In genomic region chr3:126424751-126425150, GRCh38 we compare ENCODE assay signal across 39 cellular contexts. TPM values are rescaled to one million over a fixed set of nuclear protein-coding genes. Genes with fewer than 3 reads are reported as not detected.
"Had no signal": no experiment of that assay in that cellular context is flagged by ENCODE, and none has a peak within 500 bp of the region (broad histone marks: within the 10 kb centered on the region; RNA-seq: fewer than 3 reads in every experiment).

No MANE protein-coding gene starts in this region.

- DNase-seq: activated B cell treated with CpG ODN at 0.5 μM for 24 hours; activated CD4-positive, alpha-beta memory T cell treated with anti-CD3 and anti-CD28 coated beads, Interleukin-2, amount 10 ng/mL, durations not matched to agents 7 days and 5 days; activated CD4-positive, alpha-beta T cell treated with anti-CD3 and anti-CD28 coated beads for 48 hours; activated CD4-positive, CD25-positive, alpha-beta regulatory T cell treated with anti-CD3 and anti-CD28 coated beads, Interleukin-2, amount 50 U/mL, for 72 hours; activated gamma-delta T cell; activated naive CD4-positive, alpha-beta T cell treated with Interleukin-2 at 50 U/mL for 16 hours; activated T-cell treated with anti-CD3 and anti-CD28 coated beads, Interleukin-2, amount 50 U/mL, for 24 hours; body of pancreas; Karpas-422; KBM-7; NCI-H1048; NCI-H1105 treated with DMSO at 0.1 percent for 48 hours; NCI-H1436; NCI-H1694; NCI-H1930; NCI-H2081 treated with DMSO at 0.1 percent for 48 hours; NCI-H226; NCI-H446 treated with DMSO at 0.1 percent for 48 hours; NCI-H524; NCI-H82; NK-92 treated with Interleukin-12 subunit alpha and Interleukin-12 subunit beta, amount 100 ng/mL, for 24 hours; PC-3; RPMI8226; SHP77 treated with DMSO at 0.1 percent for 48 hours; SW 1271; T-helper 1 cell; T-helper 2 cell; T-helper 9 cell had no signal

- H3K4me1 Mint-ChIP-seq: activated CD4-positive, alpha-beta memory T cell treated with anti-CD3 and anti-CD28 coated beads, Interleukin-2, amount 10 ng/mL, durations not matched to agents 7 days and 5 days had no signal

- H3K4me3 Mint-ChIP-seq: activated B cell treated with CpG ODN at 0.5 μM for 24 hours; activated CD4-positive, alpha-beta memory T cell treated with anti-CD3 and anti-CD28 coated beads, Interleukin-2, amount 10 ng/mL, durations not matched to agents 7 days and 5 days; activated T-cell treated with anti-CD3 and anti-CD28 coated beads, Interleukin-2, amount 50 U/mL, for 24 hours had no signal

- H3K27me3 Mint-ChIP-seq: activated B cell treated with CpG ODN at 0.5 μM for 24 hours; activated CD4-positive, alpha-beta memory T cell treated with anti-CD3 and anti-CD28 coated beads, Interleukin-2, amount 10 ng/mL, durations not matched to agents 7 days and 5 days; activated T-cell treated with anti-CD3 and anti-CD28 coated beads, Interleukin-2, amount 50 U/mL, for 24 hours had no signal

- H3K4me3 ChIP-seq: adrenal gland, body of pancreas, breast epithelium, Peyer's patch, SJSA1 had no signal

- H3K36me3 ChIP-seq: adrenal gland, breast epithelium, Peyer's patch, SJSA1 had no signal

- H3K27me3 ChIP-seq: adrenal gland, body of pancreas, breast epithelium, Peyer's patch, SJSA1 had no signal

- ATAC-seq: activated naive CD4-positive, alpha-beta T cell treated with anti-CD3 and anti-CD28 coated beads, Interleukin-2, amount 50 U/mL, for 72 hours; body of pancreas; PC-3 had no signal

- H3K27ac ChIP-seq: adrenal gland, body of pancreas, breast epithelium, Peyer's patch, SJSA1, VCaP had no signal

- H3K27ac Mint-ChIP-seq: activated B cell treated with CpG ODN at 0.5 μM for 24 hours; activated CD4-positive, alpha-beta memory T cell treated with anti-CD3 and anti-CD28 coated beads, Interleukin-2, amount 10 ng/mL, durations not matched to agents 7 days and 5 days; activated naive CD4-positive, alpha-beta T cell treated with anti-CD3 and anti-CD28 coated beads, Interleukin-2, amount 50 U/mL, for 72 hours; activated T-cell treated with anti-CD3 and anti-CD28 coated beads, Interleukin-2, amount 50 U/mL, for 24 hours; activated T-helper 2 cell treated with anti-CD3 and anti-CD28 coated beads, Interferon-gamma antibody, Interleukin-2, Interleukin-4, amounts not matched to agents 10 μg/mL and 5 μg/mL and 100 μg/mL, durations not matched to agents 14 hours and 24 hours and 36 hours had no signal

- FAIRE-seq: astrocyte had no signal

- H3K4me1 ChIP-seq: adrenal gland, body of pancreas, breast epithelium, Peyer's patch, SJSA1 had no signal

RNA-seq across cellular contexts. Expression of gene CFAP100, which starts 30.0 kb away (rescaled TPM):
- total RNA-seq: activated B cell treated with CpG ODN at 0.5 μM for 24 hours; activated CD4-positive, alpha-beta memory T cell treated with anti-CD3 and anti-CD28 coated beads, Interleukin-2, amount 10 ng/mL, durations not matched to agents 7 days and 5 days; activated CD8-positive, alpha-beta memory T cell treated with anti-CD3 and anti-CD28 coated beads for 36 hours; activated naive CD4-positive, alpha-beta T cell treated with anti-CD3 and anti-CD28 coated beads, Interleukin-2, amount 50 U/mL, for 72 hours; activated T-helper 2 cell treated with anti-CD3 and anti-CD28 coated beads, Interferon-gamma antibody, Interleukin-2, Interleukin-4, amounts not matched to agents 10 μg/mL and 5 μg/mL and 100 μg/mL, durations not matched to agents 14 hours and 24 hours and 36 hours; adrenal gland; astrocyte; body of pancreas; breast epithelium; cardiac septum; MCF 10A; PC-3; Peyer's patch; SJSA1 had no signal
- polyA plus RNA-seq: adrenal gland had no signal
